ENCODE assay signal across 11 cellular contexts in genomic region chr2:54589038-54589339, GRCh38.
DNase-seq lines count a peak whose midpoint lies in the region; ATAC-seq and TF ChIP-seq lines count a peak whose summit lies in the region.
"Had no signal": no experiment of that assay in that cellular context is flagged by ENCODE, and none has a peak within 500 bp of the region (broad histone marks: within the 10 kb centered on the region; RNA-seq: fewer than 3 reads in every experiment).

No MANE protein-coding gene starts in this region.

- peaks cover 94% of the 10 kb centered on the region for H3K4me1 Mint-ChIP-seq in activated T-cell treated with anti-CD3 and anti-CD28 coated beads, Interleukin-2, amount 50 U/mL, for 72 hours (ENCODE audit: low read depth)
- H3K4me1 Mint-ChIP-seq in WTC11 (peaks cover 55% of the 10 kb centered on the region), immature natural killer cell (peaks cover 78 to 80% of the 10 kb centered on the region in 2 donors)

- ATAC-seq in activated T-cell treated with anti-CD3 and anti-CD28 coated beads, Interleukin-2, amount 50 U/mL, for 72 hours (replicated peaks in 1 of 2): no peak
- ATAC-seq in WTC11 (no peak), HG02938 (IDR thresholded peaks at IDR 0.05; ENCODE audit: unreplicated experiment) (no peak)

- no peaks in the 10 kb centered on the region for H3K27me3 ChIP-seq in subcutaneous abdominal adipose tissue (ENCODE audit: control insufficient read depth in 5 of 5, insufficient read depth in 4 of 5, low read length in 5 of 5)

- H3K4me1 ChIP-seq in subcutaneous abdominal adipose tissue (ENCODE audit: control insufficient read depth in 5 of 5, insufficient read depth in 5 of 5, low read length in 5 of 5): peaks cover 8 to 71% (median 43%) of the 10 kb centered on the region in 5 donors

- TF ChIP-seq CTCF in WTC11 (IDR thresholded peaks at IDR 0.05): no peak

- H3K27ac Mint-ChIP-seq in activated T-cell treated with anti-CD3 and anti-CD28 coated beads, Interleukin-2, amount 50 U/mL, for 72 hours: peak overlapping the region; percentile 95
- H3K27ac Mint-ChIP-seq in WTC11: peak overlapping the region; percentile 16; the same call in 1 of the 2 replicates
- H3K27ac Mint-ChIP-seq in immature natural killer cell: peak overlapping the region; percentile 0 to 89 (median 84)

- H3K36me3 Mint-ChIP-seq in activated T-cell treated with anti-CD3 and anti-CD28 coated beads, Interleukin-2, amount 50 U/mL, for 72 hours (ENCODE audit: insufficient read depth in 2 of 2): peaks cover 0 to 4% of the 10 kb centered on the region in 2 donors
- H3K36me3 Mint-ChIP-seq in WTC11 (no peaks in the 10 kb centered on the region), immature natural killer cell (no peaks in the 10 kb centered on the region)

- H3K27me3 Mint-ChIP-seq in activated T-cell treated with anti-CD3 and anti-CD28 coated beads, Interleukin-2, amount 50 U/mL, for 72 hours (ENCODE audit: low read depth): no peaks in the 10 kb centered on the region
- no peaks in the 10 kb centered on the region for H3K27me3 Mint-ChIP-seq in WTC11 (ENCODE audit: low read depth)
- peaks cover 0 to 2% (median 0%) of the 10 kb centered on the region in 3 donors for H3K27me3 Mint-ChIP-seq in immature natural killer cell (ENCODE audit: low read depth in 3 of 3)

- H3K9me3 ChIP-seq in subcutaneous abdominal adipose tissue (ENCODE audit: control insufficient read depth in 5 of 5, low read length in 5 of 5): no peaks in the 10 kb centered on the region

- peak overlapping the region; percentile 82 for H3K27ac ChIP-seq in subcutaneous abdominal adipose tissue (ENCODE audit: low read depth, low read length)

- H3K9ac ChIP-seq in subcutaneous abdominal adipose tissue (ENCODE audit: low read length in 5 of 5): no peak overlapping the region

- H3K36me3 ChIP-seq in subcutaneous abdominal adipose tissue (ENCODE audit: control insufficient read depth in 5 of 5, insufficient read depth in 5 of 5, low read length in 5 of 5): peaks cover 0 to 17% (median 7%) of the 10 kb centered on the region in 5 donors

- no peak for DNase-seq in activated T-cell treated with anti-CD3 and anti-CD28 coated beads, Interleukin-2, amount 50 U/mL, for 72 hours
- DNase-seq in activated T-cell treated with anti-CD3 and anti-CD28 coated beads, Interleukin-2, amount 50 U/mL, for 1 hour: no peak
- no peak for DNase-seq in WTC11 (ENCODE audit: low spot score)
- no peak for DNase-seq in immature natural killer cell
- no peak for DNase-seq in NCI-H2107 treated with DMSO at 0.1 percent for 48 hours (lab: John Stamatoyannopoulos, UW; ENCODE audit: unreplicated experiment)
- no peak for DNase-seq in cerebellar cortex (ENCODE audit: low spot score)
- DNase-seq: hypothalamus; NCI-H524; stimulated activated CD4-positive, alpha-beta T cell treated with anti-CD3 and anti-CD28 coated beads, Interleukin-12 subunit alpha, Interleukin-12 subunit beta, amount 100 ng/mL, for 4 hours had no signal

- CTCF ChIA-PET in WTC11 (lab: Charles Lee): no interaction called here

- POLR2A ChIA-PET in WTC11 (lab: Charles Lee): no interaction called here

- peak overlapping the region; percentile 74 to 77 for H3K4me3 Mint-ChIP-seq in activated T-cell treated with anti-CD3 and anti-CD28 coated beads, Interleukin-2, amount 50 U/mL, for 72 hours
- H3K4me3 Mint-ChIP-seq in WTC11 (no peak overlapping the region), immature natural killer cell (peak overlapping the region; percentile 58 to 64 (median 62))

- H3K9me3 Mint-ChIP-seq in activated T-cell treated with anti-CD3 and anti-CD28 coated beads, Interleukin-2, amount 50 U/mL, for 72 hours: no peaks in the 10 kb centered on the region
- H3K9me3 Mint-ChIP-seq in WTC11 (no peaks in the 10 kb centered on the region), immature natural killer cell (no peaks in the 10 kb centered on the region)

- H3K4me3 ChIP-seq in subcutaneous abdominal adipose tissue (ENCODE audit: low read depth in 1 of 5, low read length in 5 of 5): no peak overlapping the region

TF ChIP-seq in WTC11, 78 proteins besides CTCF, POLR2A, EP300 and RAD21 (continues in another document):
- no peak for TF ChIP-seq CREB1 (CRISPR knock-in tag; IDR thresholded peaks at IDR 0.05)
- no peak for TF ChIP-seq FOXJ3 (CRISPR knock-in tag; IDR thresholded peaks at IDR 0.05; ENCODE audit: borderline replicate concordance)
- TF ChIP-seq NFYB (CRISPR knock-in tag; conservative IDR thresholded peaks at IDR 0.05; ENCODE audit: low read depth): no peak
- TF ChIP-seq PRDM15 (CRISPR knock-in tag; IDR thresholded peaks at IDR 0.05): no peak
- no peak for TF ChIP-seq ETV6 (CRISPR knock-in tag; IDR thresholded peaks at IDR 0.05)
- TF ChIP-seq ZNF671 (CRISPR knock-in tag; IDR thresholded peaks at IDR 0.05): no peak
- no peak for TF ChIP-seq ZNF512 (CRISPR knock-in tag; IDR thresholded peaks at IDR 0.05; ENCODE audit: borderline replicate concordance)
- no peak for TF ChIP-seq ZNF423 (CRISPR knock-in tag; IDR thresholded peaks at IDR 0.05)
- TF ChIP-seq CDX4 (CRISPR knock-in tag; IDR thresholded peaks at IDR 0.05; ENCODE audit: borderline replicate concordance): no peak
- TF ChIP-seq ZNF219 (CRISPR knock-in tag; IDR thresholded peaks at IDR 0.05; ENCODE audit: borderline replicate concordance): no peak
- no peak for TF ChIP-seq FOXP1 (CRISPR knock-in tag; IDR thresholded peaks at IDR 0.05; ENCODE audit: borderline replicate concordance)
- TF ChIP-seq ESRRA (CRISPR knock-in tag; IDR thresholded peaks at IDR 0.05; ENCODE audit: borderline replicate concordance): no peak
- TF ChIP-seq NR2C2 (CRISPR knock-in tag; IDR thresholded peaks at IDR 0.05): no peak

Comparison
In these comparisons a context has a peak if more than half of its experiments do, and no peak if none do; other contexts are left out.
1. H3K27ac Mint-ChIP-seq: peak in every context shown above with its lines; median percentile 95 in activated T-cell treated with anti-CD3 and anti-CD28 coated beads, Interleukin-2, amount 50 U/mL, for 72 hours; 84 in immature natural killer cell; 16 in WTC11.